In the genomic region with DNA sequence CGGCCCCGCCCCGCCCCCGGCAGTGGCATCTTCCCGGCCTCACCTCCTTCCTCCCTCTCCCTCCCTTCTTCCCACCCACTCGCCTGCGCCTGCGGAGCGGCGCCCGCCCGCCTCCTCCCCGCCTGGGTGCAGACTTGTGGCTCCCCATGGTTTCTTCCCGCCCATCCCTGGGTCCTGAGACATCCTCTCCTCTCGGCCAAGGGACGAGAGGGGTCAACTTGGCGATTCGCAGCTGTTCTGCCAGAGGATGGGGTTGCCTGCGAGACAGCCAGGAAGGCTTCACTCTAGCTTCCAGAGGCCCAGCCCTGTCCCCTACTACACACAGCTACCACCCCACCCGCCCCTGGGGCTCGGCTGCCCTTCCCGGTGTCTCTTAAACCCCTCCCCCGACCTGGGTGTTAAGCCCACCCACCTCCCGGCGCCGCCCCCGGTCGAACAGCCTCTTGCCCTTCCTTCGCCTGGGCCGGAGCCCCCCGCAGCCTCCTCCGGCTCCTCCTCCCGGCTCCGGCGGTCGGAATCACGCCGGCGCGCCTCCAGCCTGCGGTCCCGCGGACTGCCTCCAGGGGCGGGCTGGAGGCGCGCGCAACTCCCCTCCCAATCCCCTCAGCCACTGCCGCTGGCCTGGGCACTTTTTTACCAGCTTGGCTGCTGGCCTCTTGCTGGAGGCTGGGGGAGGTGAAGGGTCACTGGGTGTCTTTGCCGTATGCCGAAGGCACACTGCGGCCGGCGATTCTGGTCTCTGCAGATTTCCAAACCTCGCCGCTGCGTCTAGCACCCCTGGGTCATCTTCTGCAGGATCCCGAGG, we compare ENCODE assay signal across 8 cellular contexts. TPM values are rescaled to one million over a fixed set of nuclear protein-coding genes. Genes with fewer than 3 reads are reported as not detected.
A peak's percentile ranks its signal among the peaks of the same experiment; 100 is the strongest.
DNase-seq lines count a peak whose midpoint lies in the region; ATAC-seq and TF ChIP-seq lines count a peak whose summit lies in the region.

No MANE protein-coding gene starts in this region.

- H3K9me3 Mint-ChIP-seq in endothelial cell (ENCODE audit: unreplicated experiment) = no peaks in the 10 kb centered on the region

- ATAC-seq in GM19397 (IDR thresholded peaks at IDR 0.05; ENCODE audit: unreplicated experiment) = peak; percentile 42

- peak; percentile 78 for TF ChIP-seq CTCF in endothelial cell (IDR thresholded peaks at IDR 0.05; ENCODE audit: unreplicated experiment)

- H3K27me3 Mint-ChIP-seq in endothelial cell (ENCODE audit: unreplicated experiment) = peaks cover 5% of the 10 kb centered on the region

- peaks cover 4% of the 10 kb centered on the region for H3K4me1 Mint-ChIP-seq in endothelial cell (ENCODE audit: unreplicated experiment)

- peak overlapping the region; percentile 90 for H3K4me3 Mint-ChIP-seq in endothelial cell (ENCODE audit: unreplicated experiment)

- DNase-seq in CD1c-positive myeloid dendritic cell (ENCODE audit: extremely low spot score) (peak; percentile 81), HK-2 (ENCODE audit: unreplicated experiment) (peak; percentile 83), NOMO-1 treated with dmso at 0.1 percent for 144 hours (lab: John Stamatoyannopoulos, UW; ENCODE audit: unreplicated experiment) (peak; percentile 62), endothelial cell (ENCODE audit: low spot score) (peak; percentile 88), midbrain (lab: John Stamatoyannopoulos, UW) (peak; percentile 88)
- peak; percentile 73 for DNase-seq in activated CD8-positive, alpha-beta memory T cell treated with anti-CD3 and anti-CD28 coated beads, Interleukin-2, amount 50 U/mL, for 4 hours
- DNase-seq in stimulated activated CD8-positive, alpha-beta memory T cell treated with anti-CD3 and anti-CD28 coated beads, Interleukin-15, amount 100 ng/mL, for 48 hours (ENCODE audit: low read depth in 2 of 2) = peak; percentile 77 to 79

- no peak overlapping the region for H3K27ac Mint-ChIP-seq in endothelial cell (ENCODE audit: unreplicated experiment)

- peaks cover 4% of the 10 kb centered on the region for H3K36me3 Mint-ChIP-seq in endothelial cell (ENCODE audit: low read depth, unreplicated experiment)

RNA-seq across cellular contexts. Expression of gene JADE2, which starts 1.9 kb away (rescaled TPM):
- 3.0 TPM for total RNA-seq in endothelial cell (ENCODE audit: unreplicated experiment)

Comparison
In these comparisons a context has a peak if more than half of its experiments do, and no peak if none do; other contexts are left out.
1. Peak in every context shown above with its lines: DNase-seq and ATAC-seq.